ENCODE assay signal across 12 cellular contexts in the genomic region with DNA sequence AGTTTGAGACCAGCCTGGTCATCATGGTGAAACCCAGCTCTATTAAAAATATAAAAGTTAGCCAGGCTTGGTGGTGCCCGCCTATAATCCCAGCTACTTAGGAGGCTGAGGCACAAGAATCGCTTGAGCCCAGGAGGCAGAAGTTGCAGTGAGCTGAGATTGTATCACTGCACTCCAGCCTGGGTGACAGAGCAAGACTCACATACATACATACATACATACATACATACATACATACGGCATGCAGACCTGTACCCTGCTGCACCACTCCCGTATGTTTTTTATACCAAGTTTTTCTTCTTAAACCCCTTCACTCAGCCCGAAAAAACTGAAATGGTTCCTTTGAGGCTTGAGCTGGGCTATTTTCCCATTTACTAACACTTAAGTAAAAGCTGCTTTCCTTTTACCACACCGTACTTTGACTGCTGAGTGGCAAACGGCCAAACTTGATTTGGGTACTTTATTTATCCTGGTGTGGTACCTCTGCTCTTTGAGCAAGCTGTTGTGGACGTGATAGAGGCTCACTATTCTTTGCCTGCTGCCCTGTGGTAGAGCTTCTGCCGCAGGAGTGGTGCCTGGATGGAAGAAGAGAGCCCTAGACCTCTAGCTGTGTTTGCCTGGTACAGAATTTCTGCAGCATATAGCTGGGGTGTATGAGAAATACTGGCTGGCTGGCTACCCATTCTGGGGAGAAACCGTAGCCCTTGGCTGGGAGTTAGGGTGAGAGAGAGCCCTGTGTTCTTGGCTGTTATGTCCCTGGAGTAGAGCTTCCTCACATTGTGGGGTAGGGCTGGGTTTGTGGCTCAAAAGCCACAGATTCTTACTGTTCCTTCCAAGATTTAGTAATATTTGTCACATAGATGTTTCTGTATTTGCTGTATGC. TPM values are rescaled to one million over a fixed set of nuclear protein-coding genes. Genes with fewer than 3 reads are reported as not detected.
DNase-seq lines count a peak whose midpoint lies in the region; ATAC-seq and TF ChIP-seq lines count a peak whose summit lies in the region.
"Had no signal": no experiment of that assay in that cellular context is flagged by ENCODE, and none has a peak within 500 bp of the region (broad histone marks: within the 10 kb centered on the region; RNA-seq: fewer than 3 reads in every experiment).

No MANE protein-coding gene starts in this region.

- WGBS in smooth muscle cell (ENCODE audit: low lambda C conversion rate) = 93% methylated on average over 10 of the region's 10 CpGs

- DNase-seq in HL-60 (ENCODE audit: low read depth in 1 of 2, low spot score in 1 of 2) (peak in 1 of 2 experiments; percentile 65), right atrium auricular region (ENCODE audit: low spot score) (no peak), smooth muscle cell (lab: John Stamatoyannopoulos, UW; ENCODE audit: unreplicated experiment) (no peak)
- no peak for DNase-seq in stimulated activated effector memory CD8-positive, alpha-beta T cell treated with anti-CD3 and anti-CD28 coated beads, Interleukin-12 subunit alpha, Interleukin-12 subunit beta, amount 100 ng/mL, for 72 hours (ENCODE audit: low spot score in 2 of 2)
- no peak for DNase-seq in stimulated activated CD8-positive, alpha-beta memory T cell treated with anti-CD3 and anti-CD28 coated beads, Interleukin-4, amount 100 ng/mL, for 48 hours
- DNase-seq: activated B cell treated with CpG ODN at 0.5 μM for 24 hours; activated naive CD8-positive, alpha-beta T cell treated with anti-CD3 and anti-CD28 coated beads, Interleukin-2, amount 10 ng/mL, durations not matched to agents 7 days and 5 days; DND-41; stimulated activated CD4-positive, alpha-beta T cell treated with anti-CD3 and anti-CD28 coated beads, Interleukin-12 subunit alpha, Interleukin-12 subunit beta, amount 100 ng/mL, for 4 hours had no signal

- H3K36me3 ChIP-seq in right atrium auricular region (no peaks in the 10 kb centered on the region), smooth muscle cell (ENCODE audit: low read depth) (no peaks in the 10 kb centered on the region)

- H4K20me1 ChIP-seq in smooth muscle cell (ENCODE audit: low read depth) = peaks cover 70% of the 10 kb centered on the region

- H3K9me3 Mint-ChIP-seq in stimulated activated effector memory CD8-positive, alpha-beta T cell treated with anti-CD3 and anti-CD28 coated beads, Interleukin-12 subunit alpha, Interleukin-12 subunit beta, amount 100 ng/mL, for 72 hours = no peaks in the 10 kb centered on the region
- H3K9me3 Mint-ChIP-seq: activated B cell treated with CpG ODN at 0.5 μM for 24 hours; activated naive CD8-positive, alpha-beta T cell treated with anti-CD3 and anti-CD28 coated beads, Interleukin-2, amount 10 ng/mL, durations not matched to agents 7 days and 5 days had no signal

- H2AFZ ChIP-seq in smooth muscle cell (ENCODE audit: low read depth) = no peak overlapping the region

- H3K4me2 ChIP-seq in smooth muscle cell = no peak overlapping the region

- H3K9me3 ChIP-seq in right atrium auricular region (no peaks in the 10 kb centered on the region), smooth muscle cell (replicated peaks; ENCODE audit: low read depth) (no peaks in the 10 kb centered on the region)

- no peaks in the 10 kb centered on the region for H3K36me3 Mint-ChIP-seq in stimulated activated effector memory CD8-positive, alpha-beta T cell treated with anti-CD3 and anti-CD28 coated beads, Interleukin-12 subunit alpha, Interleukin-12 subunit beta, amount 100 ng/mL, for 72 hours
- H3K36me3 Mint-ChIP-seq: activated naive CD8-positive, alpha-beta T cell treated with anti-CD3 and anti-CD28 coated beads, Interleukin-2, amount 10 ng/mL, durations not matched to agents 7 days and 5 days had no signal

- peaks cover 19% of the 10 kb centered on the region for H3K4me1 Mint-ChIP-seq in stimulated activated effector memory CD8-positive, alpha-beta T cell treated with anti-CD3 and anti-CD28 coated beads, Interleukin-12 subunit alpha, Interleukin-12 subunit beta, amount 100 ng/mL, for 72 hours
- H3K4me1 Mint-ChIP-seq: activated B cell treated with CpG ODN at 0.5 μM for 24 hours had no signal

- peaks cover 63% of the 10 kb centered on the region for H3K79me2 ChIP-seq in smooth muscle cell (ENCODE audit: low read depth)

- H3K27ac Mint-ChIP-seq in stimulated activated effector memory CD8-positive, alpha-beta T cell treated with anti-CD3 and anti-CD28 coated beads, Interleukin-12 subunit alpha, Interleukin-12 subunit beta, amount 100 ng/mL, for 72 hours = no peak overlapping the region
- H3K27ac Mint-ChIP-seq: activated B cell treated with CpG ODN at 0.5 μM for 24 hours; activated naive CD8-positive, alpha-beta T cell treated with anti-CD3 and anti-CD28 coated beads, Interleukin-2, amount 10 ng/mL, durations not matched to agents 7 days and 5 days had no signal

- H3K27me3 ChIP-seq in HL-60 (ENCODE audit: insufficient read depth, poor library complexity, severe bottlenecking) (no peaks in the 10 kb centered on the region), right atrium auricular region (no peaks in the 10 kb centered on the region), smooth muscle cell (ENCODE audit: low read depth) (no peaks in the 10 kb centered on the region)

- TF ChIP-seq CTCF in HL-60 (IDR thresholded peaks at IDR 0.05; ENCODE audit: insufficient read depth, low read length) (no peak), right atrium auricular region (IDR thresholded peaks at IDR 0.05) (no peak), smooth muscle cell (IDR thresholded peaks at IDR 0.05; ENCODE audit: borderline replicate concordance, insufficient read depth, poor library complexity, severe bottlenecking) (no peak)

- H3K9ac ChIP-seq in smooth muscle cell (ENCODE audit: low read depth) = no peak overlapping the region

- H3K27ac ChIP-seq in HL-60 (replicated peaks) (peak overlapping the region; percentile 84), angular gyrus (ENCODE audit: low read depth, low read length) (peak overlapping the region; percentile 24), right atrium auricular region (peak overlapping the region; percentile 66 to 78), smooth muscle cell (ENCODE audit: low read depth) (no peak overlapping the region)

- H3F3A ChIP-seq in smooth muscle cell (ENCODE audit: low read depth) = no peaks in the 10 kb centered on the region

- H3K4me3 ChIP-seq in HL-60 (replicated peaks; ENCODE audit: insufficient read depth, low read length) (no peak overlapping the region), right atrium auricular region (peak overlapping the region in 1 of 2 donors; percentile 20), smooth muscle cell (no peak overlapping the region)

- H3K4me3 Mint-ChIP-seq in stimulated activated effector memory CD8-positive, alpha-beta T cell treated with anti-CD3 and anti-CD28 coated beads, Interleukin-12 subunit alpha, Interleukin-12 subunit beta, amount 100 ng/mL, for 72 hours = no peak overlapping the region
- H3K4me3 Mint-ChIP-seq: activated B cell treated with CpG ODN at 0.5 μM for 24 hours; activated naive CD8-positive, alpha-beta T cell treated with anti-CD3 and anti-CD28 coated beads, Interleukin-2, amount 10 ng/mL, durations not matched to agents 7 days and 5 days had no signal

- H3K4me1 ChIP-seq in right atrium auricular region (peaks cover 0 to 29% of the 10 kb centered on the region in 2 donors), smooth muscle cell (ENCODE audit: low read depth) (no peaks in the 10 kb centered on the region)

- peak; percentile 40 for ATAC-seq in stimulated activated effector memory CD8-positive, alpha-beta T cell treated with anti-CD3 and anti-CD28 coated beads, Interleukin-12 subunit alpha, Interleukin-12 subunit beta, amount 100 ng/mL, for 72 hours
- ATAC-seq in HG03280 (IDR thresholded peaks at IDR 0.05; ENCODE audit: unreplicated experiment) (no peak), HG03442 (IDR thresholded peaks at IDR 0.05; ENCODE audit: unreplicated experiment) (no peak)

RNA-seq across cellular contexts. Expression of a gene that starts 19.4 kb away (rescaled TPM):
- 10 to 100 TPM; 19.2 to 24.6 TPM for total RNA-seq in right atrium auricular region
- 18.0 and 31.8 TPM in 2 replicates for total RNA-seq in smooth muscle cell
- polyA plus RNA-seq in smooth muscle cell = 9.3 and 15.9 TPM in 2 replicates

RNA-seq across cellular contexts. Expression of a gene that starts 28.3 kb away (rescaled TPM):
- 10 to 100 TPM; 23.0 to 25.1 TPM for total RNA-seq in right atrium auricular region
- total RNA-seq in smooth muscle cell = 29.2 and 44.6 TPM in 2 replicates
- polyA plus RNA-seq in smooth muscle cell = 27.8 and 28.1 TPM in 2 replicates
